ENCODE assay signal across 9 cellular contexts in the genomic region with DNA sequence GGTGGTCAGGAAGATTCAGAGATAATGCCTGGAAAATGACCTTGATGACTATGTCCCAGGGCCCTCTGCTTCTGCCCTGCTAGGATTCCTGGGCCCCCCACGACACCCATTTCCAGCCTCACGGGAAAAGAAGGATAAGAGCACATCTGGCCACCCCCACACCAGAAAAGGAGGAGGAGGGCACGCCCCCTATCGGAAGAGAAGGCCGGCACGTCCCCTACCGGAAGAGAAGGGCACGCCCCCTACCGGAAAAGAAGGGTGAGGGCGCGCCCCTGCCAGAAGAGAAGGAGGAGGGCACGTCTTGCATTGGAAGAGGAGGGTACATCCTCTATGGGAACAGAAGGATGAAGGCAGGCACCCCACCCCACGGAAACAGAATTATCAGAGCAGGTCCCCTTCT.
A peak's percentile ranks its signal among the peaks of the same experiment; 100 is the strongest.
DNase-seq lines count a peak whose midpoint lies in the region; ATAC-seq and TF ChIP-seq lines count a peak whose summit lies in the region.
"Had no signal": no experiment of that assay in that cellular context is flagged by ENCODE, and none has a peak within 500 bp of the region (broad histone marks: within the 10 kb centered on the region; RNA-seq: fewer than 3 reads in every experiment).

No MANE protein-coding gene starts in this region.

- peak; percentile 92 for TF ChIP-seq CTCF in GM06990 (IDR thresholded peaks at IDR 0.05; ENCODE audit: insufficient read depth, low read length, poor library complexity, severe bottlenecking)
- peak; percentile 26 to 41 for TF ChIP-seq CTCF in fibroblast of lung (conservative IDR thresholded peaks at IDR 0.05 in 1 of 2, IDR thresholded peaks at IDR 0.05 in 1 of 2; ENCODE audit: low read depth in 1 of 2, low read length in 2 of 2)

- H3K27me3 ChIP-seq in GM06990 (replicated peaks; ENCODE audit: control insufficient read depth, insufficient read depth, low read length) (no peaks in the 10 kb centered on the region), fibroblast of lung (ENCODE audit: control insufficient read depth, insufficient read depth, low read length) (peaks cover 8% of the 10 kb centered on the region)

- DNase-seq in GM06990 (ENCODE audit: extremely low read depth, insufficient read length) (peak; percentile 43), NCI-H460 (ENCODE audit: extremely low read depth, low read depth) (peak; percentile 18), fibroblast of lung (ENCODE audit: low read depth in 2 of 2) (peak; percentile 9), cerebellum (ENCODE audit: low spot score) (no peak), SHP77 (lab: John Stamatoyannopoulos, UW) (no peak)
- peak in 2 of 3 experiments; percentile 13 to 49 for DNase-seq in activated CD8-positive, alpha-beta memory T cell treated with anti-CD3 and anti-CD28 coated beads for 48 hours (ENCODE audit: low read depth in 2 of 3, low spot score in 2 of 3)
- DNase-seq in stimulated activated CD4-positive, alpha-beta T cell treated with anti-CD3 and anti-CD28 coated beads, Interleukin-12 subunit alpha, Interleukin-12 subunit beta, amount 100 ng/mL, for 48 hours (ENCODE audit: low read depth in 2 of 3, low spot score in 1 of 3), result peak; percentile 32 to 55 (median 55)

- no peaks in the 10 kb centered on the region for H3K36me3 ChIP-seq in GM06990 (ENCODE audit: control insufficient read depth, insufficient read depth, low read length)
- no peaks in the 10 kb centered on the region for H3K36me3 ChIP-seq in fibroblast of lung (ENCODE audit: control insufficient read depth, insufficient read depth, low read length)

- H3K4me1 ChIP-seq in fibroblast of lung (ENCODE audit: control insufficient read depth, extremely low read depth, insufficient read depth, low read length), result no peaks in the 10 kb centered on the region

- no peaks in the 10 kb centered on the region for H3K9me3 ChIP-seq in fibroblast of lung (ENCODE audit: control insufficient read depth, insufficient read depth, low read depth, low read length)

- no peaks in the 10 kb centered on the region for H4K20me1 ChIP-seq in fibroblast of lung (ENCODE audit: control insufficient read depth, extremely low read depth, insufficient read depth, low read length)

- H3K27ac ChIP-seq in fibroblast of lung (ENCODE audit: insufficient read depth, low read length), result no peak overlapping the region
- H3K27ac ChIP-seq: SK-N-MC had no signal

- H3K79me2 ChIP-seq in fibroblast of lung (ENCODE audit: control insufficient read depth, insufficient read depth, low read length), result no peaks in the 10 kb centered on the region

- no peak for ATAC-seq in HG02884 (IDR thresholded peaks at IDR 0.05; ENCODE audit: unreplicated experiment)

- H2AFZ ChIP-seq in fibroblast of lung (ENCODE audit: low read length), result no peak overlapping the region

- H3K9ac ChIP-seq in fibroblast of lung (ENCODE audit: insufficient read depth, low read length), result no peak overlapping the region

- H3K4me3 ChIP-seq in GM06990 (replicated peaks; ENCODE audit: low read depth, low read length), result no peak overlapping the region
- H3K4me3 ChIP-seq in fibroblast of lung (replicated peaks in 1 of 4; ENCODE audit: control extremely low read depth in 1 of 4, insufficient read depth in 1 of 4, low read depth in 3 of 4, low read length in 4 of 4), result no peak overlapping the region
- H3K4me3 ChIP-seq: SK-N-MC had no signal

- H3K4me2 ChIP-seq in fibroblast of lung (ENCODE audit: extremely low read depth, insufficient read depth, low read length), result no peak overlapping the region

Comparison
In these comparisons a context has a peak if more than half of its experiments do, and no peak if none do; other contexts are left out.
1. DNase-seq: peak in GM06990 (single experiment), NCI-H460 (single experiment), activated CD8-positive, alpha-beta memory T cell treated with anti-CD3 and anti-CD28 coated beads for 48 hours (2 of 3), fibroblast of lung (2 of 2) and stimulated activated CD4-positive, alpha-beta T cell treated with anti-CD3 and anti-CD28 coated beads, Interleukin-12 subunit alpha, Interleukin-12 subunit beta, amount 100 ng/mL, for 48 hours (3 of 3); none in cerebellum (single experiment) and SHP77 (0 of 2).